10 cellular contexts compared by ENCODE assay signal in genomic region chr17:40074871-40075215, GRCh38. TPM values are rescaled to one million over a fixed set of nuclear protein-coding genes. Genes with fewer than 3 reads are reported as not detected.
DNase-seq lines count a peak whose midpoint lies in the region; ATAC-seq and TF ChIP-seq lines count a peak whose summit lies in the region.
"Had no signal": no experiment of that assay in that cellular context is flagged by ENCODE, and none has a peak within 500 bp of the region (broad histone marks: within the 10 kb centered on the region; RNA-seq: fewer than 3 reads in every experiment).

No MANE protein-coding gene starts in this region.

- H3K27ac ChIP-seq in iPS-18a (ENCODE audit: low read length) (peak overlapping the region; percentile 3), gastrocnemius medialis (peak overlapping the region; percentile 100)

- no peak for TF ChIP-seq CTCF in Calu3 (IDR thresholded peaks at IDR 0.05; ENCODE audit: unreplicated experiment)
- no peak for TF ChIP-seq CTCF in gastrocnemius medialis (IDR thresholded peaks at IDR 0.05 in 4 of 5, conservative IDR thresholded peaks at IDR 0.05 in 1 of 5)

- DNase-seq in Calu3 (no peak), amniotic epithelial cell (ENCODE audit: low read depth) (peak; percentile 48), gastrocnemius medialis (no peak), Kasumi-1 (lab: John Stamatoyannopoulos, UW) (no peak), NCI-H345 treated with DMSO at 0.1 percent for 48 hours (lab: John Stamatoyannopoulos, UW; ENCODE audit: unreplicated experiment) (no peak), NCI-H69 (lab: John Stamatoyannopoulos, UW) (no peak)

- H3K4me3 ChIP-seq in iPS-18a (ENCODE audit: low read length), result no peak overlapping the region
- no peak overlapping the region for H3K4me3 ChIP-seq in gastrocnemius medialis

- H3K9ac ChIP-seq in iPS-18a (ENCODE audit: low read length), result no peak overlapping the region

- TF ChIP-seq POLR2A in gastrocnemius medialis (IDR thresholded peaks at IDR 0.05), result no peak

- peaks cover 27% of the 10 kb centered on the region for H3K4me1 ChIP-seq in iPS-18a (ENCODE audit: control insufficient read depth, low read depth, low read length)
- peaks cover 68 to 73% of the 10 kb centered on the region in 2 donors for H3K4me1 ChIP-seq in gastrocnemius medialis

- no peaks in the 10 kb centered on the region for H3K27me3 Mint-ChIP-seq in Calu3 (ENCODE audit: unreplicated experiment)
- H3K27me3 Mint-ChIP-seq: activated naive CD8-positive, alpha-beta T cell had no signal

- H3K9me3 ChIP-seq in iPS-18a (ENCODE audit: control insufficient read depth, low read depth, low read length) (no peaks in the 10 kb centered on the region), gastrocnemius medialis (no peaks in the 10 kb centered on the region)

- intact Hi-C loops in Calu3 (cut with micrococcal nuclease; ENCODE audit: unreplicated experiment), result loop anchor here (1.0 kb wide), 3 partner anchors 10 to 36 kb away; no protein-coding TSS in a partner anchor
- intact Hi-C loops in gastrocnemius medialis (cut with DNase I; ENCODE audit: low total_unique reads), result loop anchor here (1.0 to 2.0 kb wide), 2 partner anchors 13 to 60 kb away; partner anchors contain the start of genes CSF3 and THRA

- peaks cover 56% of the 10 kb centered on the region for H3K36me3 Mint-ChIP-seq in Calu3 (ENCODE audit: insufficient read depth, unreplicated experiment)
- H3K36me3 Mint-ChIP-seq: activated naive CD8-positive, alpha-beta T cell had no signal

- H3K4me3 Mint-ChIP-seq in Calu3 (ENCODE audit: low read depth, unreplicated experiment), result peak overlapping the region; percentile 14
- H3K4me3 Mint-ChIP-seq: activated naive CD8-positive, alpha-beta T cell had no signal

- no TSS peak for BruUV-seq in Calu3 (replicated peaks; lab: Mats Ljungman, UMichigan)

- H3K9me3 Mint-ChIP-seq in Calu3 (ENCODE audit: low read depth, unreplicated experiment), result no peaks in the 10 kb centered on the region

- in situ Hi-C loops in gastrocnemius medialis (cut with MboI; ENCODE audit: low sequenced_read_pairs in 4 of 4), result loop anchor here in 1 of 4 donors (5.0 kb wide), 1 partner anchor 32 kb away; no protein-coding TSS in a partner anchor

- ATAC-seq in gastrocnemius medialis, result peak; percentile 5 to 6
- no peak for ATAC-seq in HG02610 (IDR thresholded peaks at IDR 0.05; ENCODE audit: unreplicated experiment)

- H3K36me3 ChIP-seq in iPS-18a (ENCODE audit: control insufficient read depth, low read depth, low read length) (no peaks in the 10 kb centered on the region), gastrocnemius medialis (peaks cover 0 to 20% of the 10 kb centered on the region in 2 donors)

- no peaks in the 10 kb centered on the region for H3K27me3 ChIP-seq in iPS-18a (ENCODE audit: control insufficient read depth, insufficient read depth, low read length)
- no peaks in the 10 kb centered on the region for H3K27me3 ChIP-seq in gastrocnemius medialis

- peaks cover 76% of the 10 kb centered on the region for H3K4me1 Mint-ChIP-seq in Calu3 (ENCODE audit: low read depth, unreplicated experiment)

- CTCF ChIA-PET in Calu3 (lab: Charles Lee), result interaction anchor here (0.6 to 37.1 kb wide), 69 partner anchors 10 to 592 kb away, joined by 3 to 1006 read pairs (median 6); partner anchors contain the start of genes CASC3, CSF3, ERBB2 and MED24

- peak overlapping the region; percentile 6 for H3K27ac Mint-ChIP-seq in Calu3 (ENCODE audit: unreplicated experiment)

RNA-seq across cellular contexts. Expression of gene THRA, which starts 12.1 kb away (rescaled TPM):
- total RNA-seq in Calu3 (2022) (107 and 133 TPM in 2 replicates), gastrocnemius medialis (10 to 100 TPM; 42.2 to 71.6 (median 48.2) TPM)

RNA-seq across cellular contexts. Expression of gene MED24, which starts 20.6 kb away (rescaled TPM):
- total RNA-seq in Calu3 (2022), result 679 and 725 TPM in 2 replicates
- total RNA-seq in gastrocnemius medialis, result 100 to 1,000 TPM in 2 of 4 donors, 10 to 100 TPM in 2; 54.2 to 124 (median 93.9) TPM

RNA-seq across cellular contexts. Expression of gene NR1D1, which starts 25.5 kb away (rescaled TPM):
- 35.0 and 36.4 TPM in 2 replicates for total RNA-seq in Calu3 (2022)
- 10 to 100 TPM; 16.0 to 34.2 (median 18.3) TPM for total RNA-seq in gastrocnemius medialis

RNA-seq across cellular contexts. Expression of gene MSL1, which starts 46.9 kb away (rescaled TPM):
- 505 and 524 TPM in 2 replicates for total RNA-seq in Calu3 (2022)
- total RNA-seq in gastrocnemius medialis, result 10 to 100 TPM; 75.7 to 96.3 (median 85.9) TPM

RNA-seq across cellular contexts. Expression of gene CSF3, which starts 59.6 kb away (rescaled TPM):
- total RNA-seq in Calu3 (2022) (0.38 TPM in 1 of 2 replicates, not detected in the other), gastrocnemius medialis (10 to 100 TPM; 11.4 to 20.6 (median 16.3) TPM)
- total RNA-seq: mononuclear cell had no signal
